Comparison of ENCODE assay signal across 22 cellular contexts in the genomic region with DNA sequence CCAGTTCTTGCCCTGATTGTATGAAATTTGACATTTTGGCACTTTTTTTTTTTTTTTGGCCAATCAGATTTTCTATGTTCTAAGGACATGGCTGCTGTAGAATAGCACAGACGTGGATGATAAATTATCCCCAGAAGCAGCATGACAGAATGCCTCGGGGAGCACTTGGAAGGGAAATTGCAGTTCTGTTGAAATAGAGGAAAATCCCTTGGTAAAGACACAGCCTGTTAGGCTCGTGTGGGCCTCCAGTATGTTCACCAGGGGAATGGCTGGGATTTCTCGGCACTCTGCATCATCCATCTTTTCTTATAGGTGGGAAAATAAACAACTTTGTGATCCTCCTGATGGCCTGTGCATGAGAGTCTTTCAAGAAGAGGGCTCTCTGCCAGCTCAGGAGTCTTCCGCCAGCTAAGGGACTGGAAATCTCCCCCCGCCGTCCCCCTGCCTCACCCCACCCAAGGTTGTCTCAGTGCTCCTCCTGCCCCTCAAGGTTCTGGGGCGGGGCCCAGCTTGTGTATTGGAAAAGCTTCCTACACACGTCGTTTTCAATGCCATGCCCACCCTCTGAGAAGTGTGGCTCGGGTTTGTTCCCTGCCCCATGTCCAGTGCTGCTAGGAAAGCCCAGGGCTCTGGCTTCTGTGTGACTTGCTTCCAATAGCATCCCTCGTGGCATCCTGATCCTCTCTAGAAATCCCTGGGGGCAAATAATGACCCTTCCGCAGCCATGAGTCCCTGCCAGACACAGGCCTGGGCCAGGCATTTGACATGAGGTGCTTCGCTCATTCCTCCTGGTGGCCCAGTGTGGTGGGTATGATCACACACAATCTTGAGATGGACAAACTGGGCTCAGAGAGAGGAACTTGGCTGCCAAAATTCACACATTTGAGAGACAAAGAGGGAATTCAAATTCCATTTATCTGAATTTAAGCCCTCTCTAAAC.
DNase-seq lines count a peak whose midpoint lies in the region; ATAC-seq, FAIRE-seq and TF ChIP-seq lines count a peak whose summit lies in the region.
"Had no signal": no experiment of that assay in that cellular context is flagged by ENCODE, and none has a peak within 500 bp of the region (broad histone marks: within the 10 kb centered on the region; RNA-seq: fewer than 3 reads in every experiment).

No MANE protein-coding gene starts in this region.

- no peak overlapping the region for H3K4ac ChIP-seq in trophoblast cell (ENCODE audit: low read depth, low read length)

- peaks cover 49% of the 10 kb centered on the region for H3K4me1 ChIP-seq in BLaER1
- peaks cover 13 to 19% of the 10 kb centered on the region in 2 experiments for H3K4me1 ChIP-seq in trophoblast cell (ENCODE audit: control insufficient read depth in 1 of 2, insufficient read depth in 2 of 2, low read length in 2 of 2)
- H3K4me1 ChIP-seq in Caco-2: peaks cover 40% of the 10 kb centered on the region
- H3K4me1 ChIP-seq: ascending aorta, HAP-1 had no signal

- no peak overlapping the region for H2AFZ ChIP-seq in trophoblast cell (ENCODE audit: insufficient read depth, low read length, poor library complexity)

- H4K20me1 ChIP-seq in BLaER1: no peaks in the 10 kb centered on the region

- ATAC-seq in activated T-cell treated with anti-CD3 and anti-CD28 coated beads, Interleukin-2, amount 50 U/mL, for 4 hours: no peak
- ATAC-seq: esophagus mucosa; left lobe of liver; stimulated activated naive CD8-positive, alpha-beta T cell treated with anti-CD3 and anti-CD28 coated beads, Interleukin-15, Interleukin-2, amounts not matched to agents 100 U/mL and 50 U/mL, for 24 hours; T-cell had no signal

- H3K27ac ChIP-seq in BLaER1 (0 out of 2 replicates have a peak overlapping the region, but pooled peaks have one; percentile 59), trophoblast cell (ENCODE audit: low read depth, low read length) (no peak overlapping the region)
- H3K27ac ChIP-seq: ascending aorta, RWPE1 had no signal

- POLR2A ChIA-PET in Caco-2 (lab: Charles Lee): no interaction called here

- BruUV-seq in Caco-2 (replicated peaks; lab: Mats Ljungman, UMichigan): no TSS peak

- no peak overlapping the region for H3K4me3 ChIP-seq in BLaER1
- no peak overlapping the region for H3K4me3 ChIP-seq in trophoblast cell (ENCODE audit: low read depth, low read length)
- H3K4me3 ChIP-seq in Caco-2 (ENCODE audit: low read depth, low read length): no peak overlapping the region
- H3K4me3 ChIP-seq: ascending aorta, HAP-1 had no signal

- no peak overlapping the region for H3K18ac ChIP-seq in trophoblast cell (ENCODE audit: low read length)

- no peaks in the 10 kb centered on the region for H3K79me1 ChIP-seq in trophoblast cell (ENCODE audit: low read length)

- no CpG with 5 or more reads among the region's 14 CpGs for WGBS in trophoblast cell (ENCODE audit: extremely low coverage, insufficient coverage, insufficient read length)

- no peak overlapping the region for H4K8ac ChIP-seq in trophoblast cell (ENCODE audit: low read depth, low read length)

- H4K12ac ChIP-seq in trophoblast cell (ENCODE audit: low read depth, low read length): no peak overlapping the region

- DNase-seq in RCC 7860 (ENCODE audit: low spot score): peak; percentile 10
- DNase-seq in fibroblast of gingiva (ENCODE audit: low read depth): peak; percentile 43
- peak in 1 of 2 donors; percentile 40 for DNase-seq in trophoblast cell
- DNase-seq in iPS-NIHi11 (ENCODE audit: low spot score): no peak
- no peak for DNase-seq in Caco-2
- DNase-seq in activated T-cell treated with anti-CD3 and anti-CD28 coated beads, Interleukin-2, amount 50 U/mL, for 4 hours: no peak
- no peak for DNase-seq in NCI-H526 treated with DMSO at 0.1 percent for 48 hours (lab: John Stamatoyannopoulos, UW)
- DNase-seq: activated gamma-delta T cell; C1 segment of cervical spinal cord; dermis blood vessel endothelial cell; NCI-H2081 treated with DMSO at 0.1 percent for 48 hours; NCI-H82; stimulated activated CD4-positive, alpha-beta T cell treated with anti-CD3 and anti-CD28 coated beads, Interleukin-12 subunit alpha, Interleukin-12 subunit beta, amount 100 ng/mL, for 4 hours; stimulated activated naive CD8-positive, alpha-beta T cell treated with anti-CD3 and anti-CD28 coated beads, Interleukin-15, Interleukin-2, amounts not matched to agents 100 U/mL and 50 U/mL, for 24 hours; T-cell had no signal

- H2BK120ac ChIP-seq in trophoblast cell (ENCODE audit: insufficient read depth, low read length, poor library complexity): no peak overlapping the region

- intact Hi-C loops in Caco-2 (cut with micrococcal nuclease; ENCODE audit: unreplicated experiment): no loop called here

- no peak overlapping the region for H2BK5ac ChIP-seq in trophoblast cell (ENCODE audit: low read depth, low read length, poor library complexity)

- H2BK12ac ChIP-seq in trophoblast cell (ENCODE audit: low read length): peak overlapping the region; percentile 22

- H3K9me3 ChIP-seq in BLaER1 (no peaks in the 10 kb centered on the region), trophoblast cell (ENCODE audit: insufficient read depth, low read depth, low read length) (peaks cover 8% of the 10 kb centered on the region), Caco-2 (no peaks in the 10 kb centered on the region)
- H3K9me3 ChIP-seq: ascending aorta, HAP-1 had no signal

- H3K27ac Mint-ChIP-seq in Caco-2 (ENCODE audit: unreplicated experiment): no peak overlapping the region

- no peak overlapping the region for H3K9ac ChIP-seq in BLaER1
- no peak overlapping the region for H3K9ac ChIP-seq in trophoblast cell (ENCODE audit: low read length)

- no peak overlapping the region for H3K14ac ChIP-seq in trophoblast cell (ENCODE audit: low read length)

- no peak overlapping the region for H3K23ac ChIP-seq in trophoblast cell (ENCODE audit: low read length)

- CTCF ChIA-PET in Caco-2 (lab: Charles Lee): no interaction called here

- peaks cover 19% of the 10 kb centered on the region for H3K4me1 Mint-ChIP-seq in Caco-2 (ENCODE audit: low read depth, unreplicated experiment)
- no peaks in the 10 kb centered on the region for H3K4me1 Mint-ChIP-seq in activated T-cell treated with anti-CD3 and anti-CD28 coated beads, Interleukin-2, amount 50 U/mL, for 4 hours (ENCODE audit: low read depth)
- H3K4me1 Mint-ChIP-seq: T-cell had no signal

- H2AK5ac ChIP-seq in trophoblast cell (ENCODE audit: low read length): no peak overlapping the region

- no peaks in the 10 kb centered on the region for H3K79me2 ChIP-seq in trophoblast cell (ENCODE audit: control insufficient read depth, insufficient read depth, low read length, poor library complexity)

- FAIRE-seq in RCC 7860 (lab: Jason Lieb, UNC): no peak

- H3K36me3 ChIP-seq in BLaER1 (0 out of 2 replicates have a peak, but pooled peaks cover 4% of the 10 kb centered on the region), trophoblast cell (ENCODE audit: control insufficient read depth in 1 of 2, insufficient read depth in 2 of 2, low read length in 2 of 2) (peaks cover 33 to 41% of the 10 kb centered on the region in 2 experiments), Caco-2 (ENCODE audit: control insufficient read depth, insufficient read depth, low read length) (peaks cover 2% of the 10 kb centered on the region; the same call in 1 of the 2 replicates)
- H3K36me3 ChIP-seq: HAP-1 had no signal

- H3K4me2 ChIP-seq in BLaER1: peak overlapping the region; percentile 84; the same call in 1 of the 2 replicates
- H3K4me2 ChIP-seq in trophoblast cell (ENCODE audit: low read length): no peak overlapping the region

- no peak for TF ChIP-seq CTCF in Caco-2 (IDR thresholded peaks at IDR 0.05; ENCODE audit: insufficient read depth in 1 of 2, low read depth in 1 of 2, low read length in 1 of 2, severe bottlenecking in 1 of 2, unreplicated experiment in 1 of 2)

- peak overlapping the region; percentile 4 for H4K91ac ChIP-seq in trophoblast cell (ENCODE audit: low read depth, low read length)

- H3K27me3 Mint-ChIP-seq in Caco-2 (ENCODE audit: insufficient read depth, unreplicated experiment): no peaks in the 10 kb centered on the region
- H3K27me3 Mint-ChIP-seq in activated T-cell treated with anti-CD3 and anti-CD28 coated beads, Interleukin-2, amount 50 U/mL, for 4 hours (ENCODE audit: low read depth): peaks cover 9% of the 10 kb centered on the region
- H3K27me3 Mint-ChIP-seq: progenitor cell of endocrine pancreas had no signal

- no peaks in the 10 kb centered on the region for H3K9me3 Mint-ChIP-seq in Caco-2 (ENCODE audit: unreplicated experiment)
- H3K9me3 Mint-ChIP-seq in activated T-cell treated with anti-CD3 and anti-CD28 coated beads, Interleukin-2, amount 50 U/mL, for 4 hours: no peaks in the 10 kb centered on the region
- H3K9me3 Mint-ChIP-seq: T-cell had no signal

- H3K27me3 ChIP-seq in BLaER1 (no peaks in the 10 kb centered on the region), trophoblast cell (ENCODE audit: insufficient read depth, low read length) (no peaks in the 10 kb centered on the region), Caco-2 (replicated peaks; ENCODE audit: control insufficient read depth, insufficient read depth, low read length) (no peaks in the 10 kb centered on the region)
- H3K27me3 ChIP-seq: ascending aorta had no signal

- no peak overlapping the region for H3K4me3 Mint-ChIP-seq in Caco-2 (ENCODE audit: unreplicated experiment)
- no peak overlapping the region for H3K4me3 Mint-ChIP-seq in activated T-cell treated with anti-CD3 and anti-CD28 coated beads, Interleukin-2, amount 50 U/mL, for 4 hours
- H3K4me3 Mint-ChIP-seq: T-cell had no signal

- peaks cover 5% of the 10 kb centered on the region for H3K36me3 Mint-ChIP-seq in Caco-2 (ENCODE audit: insufficient read depth, unreplicated experiment)
- no peaks in the 10 kb centered on the region for H3K36me3 Mint-ChIP-seq in activated T-cell treated with anti-CD3 and anti-CD28 coated beads, Interleukin-2, amount 50 U/mL, for 4 hours (ENCODE audit: insufficient read depth)
- H3K36me3 Mint-ChIP-seq: T-cell had no signal

Comparison
In these comparisons a context has a peak if more than half of its experiments do, and no peak if none do; other contexts are left out.
1. DNase-seq: peak in RCC 7860 (single experiment) and fibroblast of gingiva (single experiment); none in iPS-NIHi11 (single experiment), Caco-2 (0 of 2), activated T-cell treated with anti-CD3 and anti-CD28 coated beads, Interleukin-2, amount 50 U/mL, for 4 hours (single experiment) and NCI-H526 treated with DMSO at 0.1 percent for 48 hours (single experiment).